Comparison of ENCODE assay signal across 8 cellular contexts in genomic region chr11:612201-612960, GRCh38. TPM values are rescaled to one million over a fixed set of nuclear protein-coding genes. Genes with fewer than 3 reads are reported as not detected.
DNase-seq lines count a peak whose midpoint lies in the region; ATAC-seq, FAIRE-seq and TF ChIP-seq lines count a peak whose summit lies in the region.

No MANE protein-coding gene starts in this region.

- no peak for DNase-seq in AG09309 (ENCODE audit: low read depth)
- DNase-seq in GM19239 (ENCODE audit: insufficient read length, low spot score) = no peak
- DNase-seq in activated B cell treated with CpG ODN at 0.5 μM for 24 hours = no peak
- peak; percentile 46 for DNase-seq in kidney tubule cell (ENCODE audit: low spot score)
- DNase-seq in urothelium cell line (ENCODE audit: low spot score) = no peak
- DNase-seq in effector CD4-positive, alpha-beta T cell = no peak

- ATAC-seq in activated B cell treated with CpG ODN at 0.5 μM for 24 hours (ENCODE audit: low read depth) (no peak), GM18502 (IDR thresholded peaks at IDR 0.05; ENCODE audit: poor library complexity, unreplicated experiment) (no peak), HG02588 (IDR thresholded peaks at IDR 0.05; ENCODE audit: unreplicated experiment) (no peak)

- peaks cover 25% of the 10 kb centered on the region for H3K4me1 Mint-ChIP-seq in activated B cell treated with CpG ODN at 0.5 μM for 24 hours

- POLR2A ChIA-PET in activated B cell treated with CpG ODN at 0.5 μM for 24 hours (lab: Charles Lee) = interaction anchor here (3.8 kb wide), 1 partner anchor 84 kb away, joined by 26 read pairs; the partner anchor contains the start of genes DEAF1 and TMEM80

- TF ChIP-seq CTCF in AG09309 (IDR thresholded peaks at IDR 0.05; ENCODE audit: control insufficient read depth, insufficient read depth, low read depth, low read length, missing control alignments) = peak; percentile 21
- no peak for TF ChIP-seq CTCF in activated B cell treated with CpG ODN at 0.5 μM for 24 hours (IDR thresholded peaks at IDR 0.05)

- intact Hi-C loops in activated B cell treated with CpG ODN at 0.5 μM for 24 hours (cut with micrococcal nuclease) = loop anchor here (10.0 kb wide), 1 partner anchor 1242 kb away; the partner anchor contains the start of gene LSP1

- H3K27ac Mint-ChIP-seq in activated B cell treated with CpG ODN at 0.5 μM for 24 hours = peak overlapping the region; percentile 46

- CTCF ChIA-PET in activated B cell treated with CpG ODN at 0.5 μM for 24 hours (lab: Charles Lee) = no interaction called here

- no peak overlapping the region for H3K4me3 ChIP-seq in AG09309 (ENCODE audit: control insufficient read depth, low read depth, low read length)

- peaks cover 49% of the 10 kb centered on the region for H3K36me3 Mint-ChIP-seq in activated B cell treated with CpG ODN at 0.5 μM for 24 hours (ENCODE audit: low read depth)

- H3K27me3 Mint-ChIP-seq in activated B cell treated with CpG ODN at 0.5 μM for 24 hours = no peaks in the 10 kb centered on the region

- no peaks in the 10 kb centered on the region for H3K9me3 Mint-ChIP-seq in activated B cell treated with CpG ODN at 0.5 μM for 24 hours

- peak overlapping the region; percentile 8 for H3K4me3 Mint-ChIP-seq in activated B cell treated with CpG ODN at 0.5 μM for 24 hours

- peak; percentile 72 for FAIRE-seq in GM19239 (lab: Jason Lieb, UNC)
- FAIRE-seq in urothelium cell line (lab: Jason Lieb, UNC) = no peak

RNA-seq across cellular contexts. Expression of gene IRF7, which starts 3.4 kb away (rescaled TPM):
- total RNA-seq in activated B cell treated with CpG ODN at 0.5 μM for 24 hours = 74.1 and 75.5 TPM in 2 replicates

RNA-seq across cellular contexts. Expression of gene CDHR5, which starts 12.4 kb away (rescaled TPM):
- total RNA-seq in activated B cell treated with CpG ODN at 0.5 μM for 24 hours = not detected in 2 replicates

RNA-seq across cellular contexts. Expression of gene SCT, which starts 14.6 kb away (rescaled TPM):
- total RNA-seq in activated B cell treated with CpG ODN at 0.5 μM for 24 hours = not detected in 2 replicates

RNA-seq across cellular contexts. Expression of gene DRD4, which starts 24.7 kb away (rescaled TPM):
- total RNA-seq in activated B cell treated with CpG ODN at 0.5 μM for 24 hours = 0.42 and 0.49 TPM in 2 replicates

RNA-seq across cellular contexts. Expression of gene PHRF1, which starts 36.1 kb away (rescaled TPM):
- 42.7 and 49.6 TPM in 2 replicates for total RNA-seq in activated B cell treated with CpG ODN at 0.5 μM for 24 hours
